1 cellular context compared by ENCODE assay signal in the genomic region with DNA sequence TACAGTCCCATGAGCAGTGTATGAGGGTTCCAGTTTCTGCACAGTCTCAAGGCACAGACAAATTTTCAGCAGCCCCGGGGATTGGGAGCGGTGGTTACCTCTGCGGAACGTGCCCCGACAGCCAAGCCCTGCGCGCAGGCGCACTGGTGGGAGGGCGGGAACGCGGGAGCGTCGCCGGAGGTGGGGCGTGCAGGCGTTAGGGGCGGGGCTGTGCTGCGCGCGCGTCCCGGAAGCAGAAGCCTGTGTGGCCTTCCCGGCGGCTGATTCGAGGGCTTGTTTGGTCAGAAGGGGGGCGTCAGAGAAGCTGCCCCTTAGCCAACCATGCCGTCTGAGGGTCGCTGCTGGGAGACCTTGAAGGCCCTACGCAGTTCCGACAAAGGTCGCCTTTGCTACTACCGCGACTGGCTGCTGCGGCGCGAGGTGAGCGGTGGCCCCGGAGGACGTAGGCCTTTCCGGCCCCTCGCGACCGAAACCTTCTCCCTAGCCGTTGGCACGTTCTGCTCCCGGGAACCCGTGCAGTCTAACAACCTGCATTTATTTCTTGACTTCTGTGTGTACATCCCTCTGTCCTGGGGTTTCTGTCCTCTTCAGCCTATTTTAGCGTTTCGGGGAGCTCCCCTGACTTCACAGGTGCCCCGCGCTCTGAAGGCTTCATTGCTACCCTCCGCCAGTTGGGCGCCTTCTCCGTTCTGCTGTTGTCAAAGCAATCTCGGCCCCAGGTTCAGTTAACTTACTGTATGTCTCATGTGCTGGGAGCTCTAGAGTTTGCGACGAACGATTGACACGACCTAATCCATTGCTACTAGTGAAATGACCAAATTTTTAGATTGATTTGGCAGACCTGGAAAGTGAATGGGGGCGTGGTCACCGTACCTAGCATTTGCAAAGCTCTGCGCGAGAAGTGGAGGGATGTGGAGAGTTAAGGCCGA.
TF ChIP-seq lines count a peak whose summit lies in the region.

A gene with protein sequence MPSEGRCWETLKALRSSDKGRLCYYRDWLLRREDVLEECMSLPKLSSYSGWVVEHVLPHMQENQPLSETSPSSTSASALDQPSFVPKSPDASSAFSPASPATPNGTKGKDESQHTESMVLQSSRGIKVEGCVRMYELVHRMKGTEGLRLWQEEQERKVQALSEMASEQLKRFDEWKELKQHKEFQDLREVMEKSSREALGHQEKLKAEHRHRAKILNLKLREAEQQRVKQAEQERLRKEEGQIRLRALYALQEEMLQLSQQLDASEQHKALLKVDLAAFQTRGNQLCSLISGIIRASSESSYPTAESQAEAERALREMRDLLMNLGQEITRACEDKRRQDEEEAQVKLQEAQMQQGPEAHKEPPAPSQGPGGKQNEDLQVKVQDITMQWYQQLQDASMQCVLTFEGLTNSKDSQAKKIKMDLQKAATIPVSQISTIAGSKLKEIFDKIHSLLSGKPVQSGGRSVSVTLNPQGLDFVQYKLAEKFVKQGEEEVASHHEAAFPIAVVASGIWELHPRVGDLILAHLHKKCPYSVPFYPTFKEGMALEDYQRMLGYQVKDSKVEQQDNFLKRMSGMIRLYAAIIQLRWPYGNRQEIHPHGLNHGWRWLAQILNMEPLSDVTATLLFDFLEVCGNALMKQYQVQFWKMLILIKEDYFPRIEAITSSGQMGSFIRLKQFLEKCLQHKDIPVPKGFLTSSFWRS (plus strand): TSS at position 235 of the 929 bp plus-strand sequence. CDS start 87 bp downstream, at position 322.

TF ChIP-seq in IMR-90, 13 proteins besides CTCF, POLR2A, EP300 and RAD21 (continued from another document):
- TF ChIP-seq MAZ (IDR thresholded peaks at IDR 0.05; ENCODE audit: borderline replicate concordance, low read depth, low read length), result peak; percentile 62; the same call in 1 of the 2 replicates
